Comparison of ENCODE assay signal across 10 cellular contexts in the genomic region with DNA sequence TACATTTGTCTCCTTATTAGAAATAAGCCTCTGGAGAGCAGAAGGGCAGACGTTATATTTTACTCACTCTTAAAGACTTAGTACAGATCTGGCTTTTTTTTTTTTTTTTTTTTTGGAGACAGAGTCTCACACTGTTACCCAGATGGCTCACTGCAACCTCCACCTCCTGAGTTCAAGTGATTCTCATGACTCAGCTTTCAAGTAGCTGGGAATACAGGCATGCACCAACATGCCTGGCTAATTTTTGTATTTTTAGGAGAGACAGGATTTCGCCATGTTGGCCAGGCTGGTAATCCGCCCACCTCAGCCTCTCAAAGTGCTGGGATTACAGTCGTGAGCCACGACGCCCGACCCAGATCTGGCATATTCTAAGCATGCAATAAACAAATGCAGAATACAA. TPM values are rescaled to one million over a fixed set of nuclear protein-coding genes. Genes with fewer than 3 reads are reported as not detected.
DNase-seq lines count a peak whose midpoint lies in the region; ATAC-seq and TF ChIP-seq lines count a peak whose summit lies in the region.
"Had no signal": no experiment of that assay in that cellular context is flagged by ENCODE, and none has a peak within 500 bp of the region (broad histone marks: within the 10 kb centered on the region; RNA-seq: fewer than 3 reads in every experiment).

No MANE protein-coding gene starts in this region.

- H3K27me3 ChIP-seq in ACC112 (ENCODE audit: insufficient read depth, low read length) (no peaks in the 10 kb centered on the region), foreskin keratinocyte (no peaks in the 10 kb centered on the region)

- no peaks in the 10 kb centered on the region for H3K79me2 ChIP-seq in ACC112 (ENCODE audit: control insufficient read depth, insufficient read depth, low read length, unreplicated experiment)

- DNase-seq in HFF-Myc (ENCODE audit: extremely low read depth, low read depth) (peak; percentile 89), foreskin keratinocyte (peak; percentile 70 to 86), cerebellum (ENCODE audit: low spot score) (no peak), MV-4-11 (lab: John Stamatoyannopoulos, UW) (no peak)
- DNase-seq: activated naive CD4-positive, alpha-beta T cell treated with anti-CD3 and anti-CD28 coated beads for 36 hours; spleen had no signal

- no peak for TF ChIP-seq CTCF in HFF-Myc (IDR thresholded peaks at IDR 0.05; ENCODE audit: low read depth, low read length, missing control alignments)
- TF ChIP-seq CTCF in foreskin keratinocyte (conservative IDR thresholded peaks at IDR 0.05): no peak

- H3K36me3 ChIP-seq in ACC112 (ENCODE audit: insufficient read depth, low read length): no peaks in the 10 kb centered on the region
- H3K36me3 ChIP-seq: spleen had no signal

- peak; percentile 91 for ATAC-seq in SK-N-SH treated with all-trans-retinoic acid at 6 μM for 48 hours
- ATAC-seq in foreskin keratinocyte: peak; percentile 95
- ATAC-seq in HG03108 (IDR thresholded peaks at IDR 0.05; ENCODE audit: unreplicated experiment): no peak
- ATAC-seq in HG03520 (IDR thresholded peaks at IDR 0.05; ENCODE audit: unreplicated experiment): no peak

- peak overlapping the region; percentile 75 for H3K27ac ChIP-seq in ACC112 (ENCODE audit: low read depth, low read length)
- H3K27ac ChIP-seq in foreskin keratinocyte: peak overlapping the region; percentile 27
- H3K27ac ChIP-seq: spleen had no signal

- H3K4me1 ChIP-seq in ACC112 (ENCODE audit: control insufficient read depth, insufficient read depth, low read length, unreplicated experiment): peaks cover 30% of the 10 kb centered on the region
- peaks cover 10% of the 10 kb centered on the region for H3K4me1 ChIP-seq in foreskin keratinocyte

- H3K4me3 ChIP-seq in ACC112 (ENCODE audit: low read depth, low read length): no peak overlapping the region
- H3K4me3 ChIP-seq in HFF-Myc (replicated peaks; ENCODE audit: low read depth, low read length): no peak overlapping the region
- H3K4me3 ChIP-seq: spleen had no signal

- peak overlapping the region; percentile 61 for H2AFZ ChIP-seq in ACC112 (ENCODE audit: low read length, unreplicated experiment)

TF ChIP-seq in SK-N-SH treated with all-trans-retinoic acid at 6 μM for 48 hours, 23 proteins besides CTCF, POLR2A, EP300 and RAD21:
- no peak for TF ChIP-seq SNAI2 (CRISPR knock-in tag; IDR thresholded peaks at IDR 0.05)
- TF ChIP-seq OSR1 (CRISPR knock-in tag; IDR thresholded peaks at IDR 0.05): no peak
- TF ChIP-seq ZFP30 (CRISPR knock-in tag; IDR thresholded peaks at IDR 0.05): no peak
- peak; percentile 68; the same call in 1 of the 2 replicates for TF ChIP-seq CSDC2 (CRISPR knock-in tag; IDR thresholded peaks at IDR 0.05)
- TF ChIP-seq, protein P1, sequence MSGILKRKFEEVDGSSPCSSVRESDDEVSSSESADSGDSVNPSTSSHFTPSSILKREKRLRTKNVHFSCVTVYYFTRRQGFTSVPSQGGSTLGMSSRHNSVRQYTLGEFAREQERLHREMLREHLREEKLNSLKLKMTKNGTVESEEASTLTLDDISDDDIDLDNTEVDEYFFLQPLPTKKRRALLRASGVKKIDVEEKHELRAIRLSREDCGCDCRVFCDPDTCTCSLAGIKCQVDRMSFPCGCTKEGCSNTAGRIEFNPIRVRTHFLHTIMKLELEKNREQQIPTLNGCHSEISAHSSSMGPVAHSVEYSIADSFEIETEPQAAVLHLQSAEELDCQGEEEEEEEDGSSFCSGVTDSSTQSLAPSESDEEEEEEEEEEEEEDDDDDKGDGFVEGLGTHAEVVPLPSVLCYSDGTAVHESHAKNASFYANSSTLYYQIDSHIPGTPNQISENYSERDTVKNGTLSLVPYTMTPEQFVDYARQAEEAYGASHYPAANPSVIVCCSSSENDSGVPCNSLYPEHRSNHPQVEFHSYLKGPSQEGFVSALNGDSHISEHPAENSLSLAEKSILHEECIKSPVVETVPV (CRISPR knock-in tag; IDR thresholded peaks at IDR 0.05): no peak
- no peak for TF ChIP-seq ESRRG (CRISPR knock-in tag; IDR thresholded peaks at IDR 0.05)
- TF ChIP-seq ZFP3 (CRISPR knock-in tag; IDR thresholded peaks at IDR 0.05): 0 out of 2 replicates have a peak, but pooled peaks have one; percentile 26
- TF ChIP-seq ZC3H10 (CRISPR knock-in tag; IDR thresholded peaks at IDR 0.05): no peak

RNA-seq across cellular contexts. Expression of a gene that starts 36.4 kb away (rescaled TPM):
- 44.2 and 71.3 TPM in 2 replicates for total RNA-seq in foreskin keratinocyte
- polyA plus RNA-seq in foreskin keratinocyte: 33.0 and 60.6 TPM in 2 replicates
- 26.9 TPM for total RNA-seq in cerebellum

RNA-seq across cellular contexts. Expression of a gene that starts 52.7 kb away (rescaled TPM):
- total RNA-seq in foreskin keratinocyte (22.6 and 28.8 TPM in 2 replicates), cerebellum (29.6 TPM)
- 26.8 and 31.3 TPM in 2 replicates for polyA plus RNA-seq in foreskin keratinocyte

RNA-seq across cellular contexts. Expression of a gene that starts 53.0 kb away (rescaled TPM):
- 56.1 and 59.0 TPM in 2 replicates for total RNA-seq in foreskin keratinocyte
- 33.5 and 35.0 TPM in 2 replicates for polyA plus RNA-seq in foreskin keratinocyte
- total RNA-seq in cerebellum: 39.1 TPM

Comparison
In these comparisons a context has a peak if more than half of its experiments do, and no peak if none do; other contexts are left out.
1. DNase-seq: peak in HFF-Myc (single experiment) and foreskin keratinocyte (2 of 2); none in cerebellum (single experiment) and MV-4-11 (single experiment).
2. ATAC-seq: peak in SK-N-SH treated with all-trans-retinoic acid at 6 μM for 48 hours (single experiment) and foreskin keratinocyte (single experiment); none in HG03108 (single experiment) and HG03520 (single experiment).